ENCODE assay signal across 11 cellular contexts in genomic region chr3:182182531-182182968, GRCh38.
A peak's percentile ranks its signal among the peaks of the same experiment; 100 is the strongest.
DNase-seq lines count a peak whose midpoint lies in the region; ATAC-seq and TF ChIP-seq lines count a peak whose summit lies in the region.
"Had no signal": no experiment of that assay in that cellular context is flagged by ENCODE, and none has a peak within 500 bp of the region (broad histone marks: within the 10 kb centered on the region; RNA-seq: fewer than 3 reads in every experiment).

No MANE protein-coding gene starts in this region.

- no peak overlapping the region for H3K27ac Mint-ChIP-seq in activated naive CD4-positive, alpha-beta T cell treated with anti-CD3 and anti-CD28 coated beads, Interleukin-2, amount 10 ng/mL, durations not matched to agents 7 days and 5 days

- peaks cover 4% of the 10 kb centered on the region for H3K9me3 Mint-ChIP-seq in activated naive CD4-positive, alpha-beta T cell treated with anti-CD3 and anti-CD28 coated beads, Interleukin-2, amount 10 ng/mL, durations not matched to agents 7 days and 5 days

- no peak for TF ChIP-seq POLR2A in GM18505 (IDR thresholded peaks at IDR 0.05; ENCODE audit: borderline replicate concordance, extremely low read depth, insufficient read depth, insufficient read length)

- no peak for TF ChIP-seq CTCF in epithelial cell of proximal tubule (conservative IDR thresholded peaks at IDR 0.05; ENCODE audit: low read depth, low read length)

- peak; percentile 33 for DNase-seq in H4 (ENCODE audit: low spot score)
- DNase-seq in NCI-H2029 treated with DMSO at 0.1 percent for 48 hours (lab: John Stamatoyannopoulos, UW): peak; percentile 87
- DNase-seq in epithelial cell of proximal tubule (ENCODE audit: low read depth): peak; percentile 22
- DNase-seq in head of caudate nucleus: no peak
- DNase-seq in activated naive CD4-positive, alpha-beta T cell treated with anti-CD3 and anti-CD28 coated beads, Interleukin-2, amount 10 ng/mL, durations not matched to agents 7 days and 5 days: no peak
- DNase-seq: activated naive CD4-positive, alpha-beta T cell treated with Interleukin-2 at 50 U/mL for 16 hours; left colon; right cardiac atrium had no signal

- no peaks in the 10 kb centered on the region for H3K36me3 Mint-ChIP-seq in activated naive CD4-positive, alpha-beta T cell treated with anti-CD3 and anti-CD28 coated beads, Interleukin-2, amount 10 ng/mL, durations not matched to agents 7 days and 5 days

- ATAC-seq in GM18502 (IDR thresholded peaks at IDR 0.05; ENCODE audit: poor library complexity, unreplicated experiment) (peak; percentile 74), GM18505 (IDR thresholded peaks at IDR 0.05; ENCODE audit: unreplicated experiment) (no peak), HG03439 (IDR thresholded peaks at IDR 0.05; ENCODE audit: unreplicated experiment) (no peak)
- ATAC-seq: left colon, right cardiac atrium had no signal

- no peak overlapping the region for H3K4me3 ChIP-seq in epithelial cell of proximal tubule (ENCODE audit: low read depth, low read length)

- no peaks in the 10 kb centered on the region for H3K27me3 Mint-ChIP-seq in activated naive CD4-positive, alpha-beta T cell treated with anti-CD3 and anti-CD28 coated beads, Interleukin-2, amount 10 ng/mL, durations not matched to agents 7 days and 5 days

- no peak overlapping the region for H3K4me3 Mint-ChIP-seq in activated naive CD4-positive, alpha-beta T cell treated with anti-CD3 and anti-CD28 coated beads, Interleukin-2, amount 10 ng/mL, durations not matched to agents 7 days and 5 days

- no peaks in the 10 kb centered on the region for H3K4me1 Mint-ChIP-seq in activated naive CD4-positive, alpha-beta T cell treated with anti-CD3 and anti-CD28 coated beads, Interleukin-2, amount 10 ng/mL, durations not matched to agents 7 days and 5 days

- CTCF ChIA-PET in activated naive CD4-positive, alpha-beta T cell treated with anti-CD3 and anti-CD28 coated beads, Interleukin-2, amount 10 ng/mL, durations not matched to agents 7 days and 5 days (lab: Charles Lee): no interaction called here

- intact Hi-C loops in head of caudate nucleus (cut with DNase I): no loop called here

Comparison
In these comparisons a context has a peak if more than half of its experiments do, and no peak if none do; other contexts are left out.
1. DNase-seq: peak in H4 (single experiment), NCI-H2029 treated with DMSO at 0.1 percent for 48 hours (single experiment) and epithelial cell of proximal tubule (single experiment); none in head of caudate nucleus (0 of 42) and activated naive CD4-positive, alpha-beta T cell treated with anti-CD3 and anti-CD28 coated beads, Interleukin-2, amount 10 ng/mL, durations not matched to agents 7 days and 5 days (single experiment).